8 cellular contexts compared by ENCODE assay signal in genomic region chr21:46060596-46061061, GRCh38. TPM values are rescaled to one million over a fixed set of nuclear protein-coding genes. Genes with fewer than 3 reads are reported as not detected.
DNase-seq lines count a peak whose midpoint lies in the region; ATAC-seq and TF ChIP-seq lines count a peak whose summit lies in the region.

No MANE protein-coding gene starts in this region.

- peaks cover 0 to 26% (median 0%) of the 10 kb centered on the region in 11 donors for H3K9me3 ChIP-seq in heart right ventricle

- peak; percentile 51 to 77 (median 72) for ATAC-seq in heart right ventricle
- no peak for ATAC-seq in HG03460 (IDR thresholded peaks at IDR 0.05; ENCODE audit: unreplicated experiment)
- ATAC-seq in GM19467 (IDR thresholded peaks at IDR 0.05; ENCODE audit: unreplicated experiment): no peak

- intact Hi-C loops in heart right ventricle (cut with DNase I): loop anchor here in 2 of 10 donors (5.0 kb wide), 2 partner anchors 33 to 52 kb away; no protein-coding TSS in a partner anchor

- H3K27ac ChIP-seq in heart right ventricle: peak overlapping the region in 9 of 10 donors; percentile 62 to 88 (median 81)

- H3K4me3 ChIP-seq in GM12865 (ENCODE audit: low read depth, low read length): no peak overlapping the region
- H3K4me3 ChIP-seq in heart right ventricle: no peak overlapping the region

- peaks cover 0 to 45% (median 29%) of the 10 kb centered on the region in 9 donors for H3K4me1 ChIP-seq in heart right ventricle

- no peak for TF ChIP-seq CTCF in GM12865 (IDR thresholded peaks at IDR 0.05; ENCODE audit: insufficient read depth, low read depth, low read length, missing control alignments)
- no peak for TF ChIP-seq CTCF in heart right ventricle (IDR thresholded peaks at IDR 0.05)

- in situ Hi-C loops in G401 (cut with HindIII; ENCODE audit: low sequenced_read_pairs): no loop called here

- peaks cover 0 to 36% (median 0%) of the 10 kb centered on the region in 7 donors for H3K27me3 ChIP-seq in heart right ventricle

- 49 to 62% methylated on average over 11 of the region's 11 CpGs for WGBS in heart right ventricle, 2 donors

- H3K36me3 ChIP-seq in heart right ventricle: no peaks in the 10 kb centered on the region

- DNase-seq in GM12865 (ENCODE audit: low read depth) (peak; percentile 12), heart right ventricle (peak; percentile 70 to 88), smooth muscle cell of the brain vasculature (ENCODE audit: low read depth, low spot score) (peak; percentile 97), medulla oblongata (ENCODE audit: extremely low spot score) (no peak), G401 (ENCODE audit: low spot score) (no peak)
- DNase-seq in activated T-cell treated with anti-CD3 and anti-CD28 coated beads, Interleukin-2, amount 50 U/mL, for 48 hours: peak; percentile 48 to 54

RNA-seq across cellular contexts. Expression of gene COL6A2, which starts 37.3 kb away (rescaled TPM):
- 100 to 1,000 TPM in 8 of 10 donors, 10 to 100 TPM in 2; 76.6 to 370 (median 119) TPM for total RNA-seq in heart right ventricle
- 100 to 1,000 TPM; 301 to 363 TPM for polyA plus RNA-seq in heart right ventricle
- 69.1 and 79.2 TPM in 2 replicates for total RNA-seq in G401 (2014; rRNA removed; shearing (Covaris generic))

Comparison
In these comparisons a context has a peak if more than half of its experiments do, and no peak if none do; other contexts are left out.
1. DNase-seq: peak in GM12865 (single experiment), activated T-cell treated with anti-CD3 and anti-CD28 coated beads, Interleukin-2, amount 50 U/mL, for 48 hours (2 of 2), heart right ventricle (2 of 2) and smooth muscle cell of the brain vasculature (single experiment); none in medulla oblongata (single experiment) and G401 (single experiment).
2. ATAC-seq: peak in heart right ventricle (8 of 8); none in HG03460 (single experiment) and GM19467 (single experiment).